8 cellular contexts compared by ENCODE assay signal in genomic region chr19:41324231-41324702, GRCh38. TPM values are rescaled to one million over a fixed set of nuclear protein-coding genes. Genes with fewer than 3 reads are reported as not detected.
DNase-seq lines count a peak whose midpoint lies in the region; ATAC-seq and TF ChIP-seq lines count a peak whose summit lies in the region.

No MANE protein-coding gene starts in this region.

- intact Hi-C loops in activated B cell treated with CpG ODN at 0.5 μM for 24 hours (cut with micrococcal nuclease): no loop called here

- peak overlapping the region; percentile 37; the same call in 1 of the 2 replicates for H3K27ac ChIP-seq in HL-60 (replicated peaks)

- no peaks in the 10 kb centered on the region for H3K27me3 Mint-ChIP-seq in activated B cell treated with CpG ODN at 0.5 μM for 24 hours
- no peaks in the 10 kb centered on the region for H3K27me3 Mint-ChIP-seq in stimulated activated naive B cell treated with anti-CD40 and anti-IgM and Interleukin-4, amounts not matched to agents 10 μg/mL and 1 μg/mL and 100 μg/mL, for 72 hours

- H3K9me3 Mint-ChIP-seq in activated B cell treated with CpG ODN at 0.5 μM for 24 hours: no peaks in the 10 kb centered on the region
- no peaks in the 10 kb centered on the region for H3K9me3 Mint-ChIP-seq in stimulated activated naive B cell treated with anti-CD40 and anti-IgM and Interleukin-4, amounts not matched to agents 10 μg/mL and 1 μg/mL and 100 μg/mL, for 72 hours

- H3K4me1 Mint-ChIP-seq in activated B cell treated with CpG ODN at 0.5 μM for 24 hours: peaks cover 70% of the 10 kb centered on the region
- peaks cover 65 to 82% of the 10 kb centered on the region in 2 donors for H3K4me1 Mint-ChIP-seq in stimulated activated naive B cell treated with anti-CD40 and anti-IgM and Interleukin-4, amounts not matched to agents 10 μg/mL and 1 μg/mL and 100 μg/mL, for 72 hours

- H3K4me3 ChIP-seq in HL-60 (replicated peaks; ENCODE audit: insufficient read depth, low read length) (no peak overlapping the region), iPS-18c (ENCODE audit: insufficient read depth, low read depth, low read length) (0 out of 2 replicates have a peak overlapping the region, but pooled peaks have one; percentile 32)

- no peaks in the 10 kb centered on the region for H3K9me3 ChIP-seq in iPS-18c (ENCODE audit: control insufficient read depth, insufficient read depth, low read length)

- peaks cover 56% of the 10 kb centered on the region for H3K36me3 Mint-ChIP-seq in activated B cell treated with CpG ODN at 0.5 μM for 24 hours (ENCODE audit: low read depth)
- H3K36me3 Mint-ChIP-seq in stimulated activated naive B cell treated with anti-CD40 and anti-IgM and Interleukin-4, amounts not matched to agents 10 μg/mL and 1 μg/mL and 100 μg/mL, for 72 hours: peaks cover 46 to 74% of the 10 kb centered on the region in 2 donors

- no peaks in the 10 kb centered on the region for H3K27me3 ChIP-seq in HL-60 (ENCODE audit: insufficient read depth, poor library complexity, severe bottlenecking)

- H3K27ac Mint-ChIP-seq in activated B cell treated with CpG ODN at 0.5 μM for 24 hours: peak overlapping the region; percentile 86
- H3K27ac Mint-ChIP-seq in stimulated activated naive B cell treated with anti-CD40 and anti-IgM and Interleukin-4, amounts not matched to agents 10 μg/mL and 1 μg/mL and 100 μg/mL, for 72 hours: peak overlapping the region; percentile 97

- TF ChIP-seq CTCF in HL-60 (IDR thresholded peaks at IDR 0.05; ENCODE audit: insufficient read depth, low read length) (no peak), activated B cell treated with CpG ODN at 0.5 μM for 24 hours (IDR thresholded peaks at IDR 0.05) (no peak)

- CTCF ChIA-PET in activated B cell treated with CpG ODN at 0.5 μM for 24 hours (lab: Charles Lee): interaction anchor here (1.1 kb wide), 1 partner anchor 28 kb away, joined by 3 read pairs; no protein-coding TSS in a partner anchor

- H3K4me3 Mint-ChIP-seq in activated B cell treated with CpG ODN at 0.5 μM for 24 hours: no peak overlapping the region
- H3K4me3 Mint-ChIP-seq in stimulated activated naive B cell treated with anti-CD40 and anti-IgM and Interleukin-4, amounts not matched to agents 10 μg/mL and 1 μg/mL and 100 μg/mL, for 72 hours: peak overlapping the region in 1 of 2 donors; percentile 65

- ATAC-seq in activated B cell treated with CpG ODN at 0.5 μM for 24 hours (ENCODE audit: low read depth) (no peak), HG03039 (IDR thresholded peaks at IDR 0.05; ENCODE audit: unreplicated experiment) (no peak)
- no peak for ATAC-seq in stimulated activated naive B cell treated with anti-CD40 and anti-IgM and Interleukin-4, amounts not matched to agents 10 μg/mL and 1 μg/mL and 100 μg/mL, for 72 hours (replicated peaks)

- DNase-seq in HL-60 (ENCODE audit: low read depth in 1 of 2, low spot score in 1 of 2) (no peak), activated B cell treated with CpG ODN at 0.5 μM for 24 hours (no peak), NCI-H510A (lab: John Stamatoyannopoulos, UW) (no peak), NCI-H1930 (lab: John Stamatoyannopoulos, UW) (no peak), NCI-H526 (lab: John Stamatoyannopoulos, UW) (no peak)
- DNase-seq in stimulated activated naive B cell treated with anti-CD40 and anti-IgM and Interleukin-4, amounts not matched to agents 10 μg/mL and 1 μg/mL and 100 μg/mL, for 72 hours: no peak

- POLR2A ChIA-PET in activated B cell treated with CpG ODN at 0.5 μM for 24 hours (lab: Charles Lee): interaction anchor here (0.5 to 6.2 kb wide), 2 partner anchors 30 to 170 kb away, joined by 3 to 119 read pairs; partner anchors contain the start of gene TGFB1

RNA-seq across cellular contexts. Expression of gene CCDC97, which starts 14.3 kb away (rescaled TPM):
- 61.7 and 65.3 TPM in 2 replicates for total RNA-seq in activated B cell treated with CpG ODN at 0.5 μM for 24 hours

RNA-seq across cellular contexts. Expression of gene TGFB1, which starts 29.5 kb away (rescaled TPM):
- 80.7 and 88.5 TPM in 2 replicates for total RNA-seq in activated B cell treated with CpG ODN at 0.5 μM for 24 hours

RNA-seq across cellular contexts. Expression of gene B9D2, which starts 39.7 kb away (rescaled TPM):
- total RNA-seq in activated B cell treated with CpG ODN at 0.5 μM for 24 hours: 11.7 and 14.2 TPM in 2 replicates

RNA-seq across cellular contexts. Expression of gene TMEM91, which starts 52.1 kb away (rescaled TPM):
- total RNA-seq in activated B cell treated with CpG ODN at 0.5 μM for 24 hours: 3.7 and 4.6 TPM in 2 replicates
